In the genomic region with DNA sequence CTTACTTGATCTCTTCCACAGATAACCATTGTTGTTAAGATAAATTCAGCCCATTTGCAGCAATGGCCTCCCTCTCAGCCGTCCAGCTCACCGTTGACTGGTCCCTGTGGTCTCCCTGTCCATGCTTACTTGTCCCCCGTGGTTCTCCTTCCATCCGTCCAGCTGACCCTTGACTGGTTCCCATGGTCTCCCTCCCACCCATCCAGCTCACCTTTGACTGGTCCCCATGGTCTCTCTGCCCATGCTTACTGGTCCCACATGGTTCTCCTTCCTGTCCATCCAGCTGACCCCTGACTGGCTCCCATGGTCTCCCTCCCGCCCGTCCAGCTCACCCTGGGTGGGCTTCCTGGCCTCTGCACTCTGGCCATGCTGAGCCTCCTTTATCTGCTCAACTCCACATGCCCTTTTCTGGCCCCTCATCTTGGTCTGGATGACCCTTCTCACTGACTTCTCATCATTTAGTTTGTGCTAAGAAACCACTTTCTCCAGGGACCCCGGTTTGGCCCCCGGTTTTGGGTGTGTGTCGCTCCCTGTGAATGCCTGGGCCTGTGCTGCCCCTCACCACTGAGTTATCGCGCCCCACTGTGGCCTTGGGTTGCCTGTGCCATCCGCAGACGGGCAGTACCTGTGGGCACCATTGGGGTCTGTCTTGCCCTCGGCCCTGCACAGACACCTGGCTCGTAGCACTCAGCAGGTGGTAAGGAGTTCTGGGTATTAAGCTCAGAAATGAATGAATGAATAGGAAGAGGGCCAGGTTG, we compare ENCODE assay signal across 1 cellular context.
TF ChIP-seq lines count a peak whose summit lies in the region.

No MANE protein-coding gene starts in this region.

TF ChIP-seq in GM23338, 12 proteins besides CTCF, POLR2A, EP300 and RAD21:
- TF ChIP-seq, protein P1, sequence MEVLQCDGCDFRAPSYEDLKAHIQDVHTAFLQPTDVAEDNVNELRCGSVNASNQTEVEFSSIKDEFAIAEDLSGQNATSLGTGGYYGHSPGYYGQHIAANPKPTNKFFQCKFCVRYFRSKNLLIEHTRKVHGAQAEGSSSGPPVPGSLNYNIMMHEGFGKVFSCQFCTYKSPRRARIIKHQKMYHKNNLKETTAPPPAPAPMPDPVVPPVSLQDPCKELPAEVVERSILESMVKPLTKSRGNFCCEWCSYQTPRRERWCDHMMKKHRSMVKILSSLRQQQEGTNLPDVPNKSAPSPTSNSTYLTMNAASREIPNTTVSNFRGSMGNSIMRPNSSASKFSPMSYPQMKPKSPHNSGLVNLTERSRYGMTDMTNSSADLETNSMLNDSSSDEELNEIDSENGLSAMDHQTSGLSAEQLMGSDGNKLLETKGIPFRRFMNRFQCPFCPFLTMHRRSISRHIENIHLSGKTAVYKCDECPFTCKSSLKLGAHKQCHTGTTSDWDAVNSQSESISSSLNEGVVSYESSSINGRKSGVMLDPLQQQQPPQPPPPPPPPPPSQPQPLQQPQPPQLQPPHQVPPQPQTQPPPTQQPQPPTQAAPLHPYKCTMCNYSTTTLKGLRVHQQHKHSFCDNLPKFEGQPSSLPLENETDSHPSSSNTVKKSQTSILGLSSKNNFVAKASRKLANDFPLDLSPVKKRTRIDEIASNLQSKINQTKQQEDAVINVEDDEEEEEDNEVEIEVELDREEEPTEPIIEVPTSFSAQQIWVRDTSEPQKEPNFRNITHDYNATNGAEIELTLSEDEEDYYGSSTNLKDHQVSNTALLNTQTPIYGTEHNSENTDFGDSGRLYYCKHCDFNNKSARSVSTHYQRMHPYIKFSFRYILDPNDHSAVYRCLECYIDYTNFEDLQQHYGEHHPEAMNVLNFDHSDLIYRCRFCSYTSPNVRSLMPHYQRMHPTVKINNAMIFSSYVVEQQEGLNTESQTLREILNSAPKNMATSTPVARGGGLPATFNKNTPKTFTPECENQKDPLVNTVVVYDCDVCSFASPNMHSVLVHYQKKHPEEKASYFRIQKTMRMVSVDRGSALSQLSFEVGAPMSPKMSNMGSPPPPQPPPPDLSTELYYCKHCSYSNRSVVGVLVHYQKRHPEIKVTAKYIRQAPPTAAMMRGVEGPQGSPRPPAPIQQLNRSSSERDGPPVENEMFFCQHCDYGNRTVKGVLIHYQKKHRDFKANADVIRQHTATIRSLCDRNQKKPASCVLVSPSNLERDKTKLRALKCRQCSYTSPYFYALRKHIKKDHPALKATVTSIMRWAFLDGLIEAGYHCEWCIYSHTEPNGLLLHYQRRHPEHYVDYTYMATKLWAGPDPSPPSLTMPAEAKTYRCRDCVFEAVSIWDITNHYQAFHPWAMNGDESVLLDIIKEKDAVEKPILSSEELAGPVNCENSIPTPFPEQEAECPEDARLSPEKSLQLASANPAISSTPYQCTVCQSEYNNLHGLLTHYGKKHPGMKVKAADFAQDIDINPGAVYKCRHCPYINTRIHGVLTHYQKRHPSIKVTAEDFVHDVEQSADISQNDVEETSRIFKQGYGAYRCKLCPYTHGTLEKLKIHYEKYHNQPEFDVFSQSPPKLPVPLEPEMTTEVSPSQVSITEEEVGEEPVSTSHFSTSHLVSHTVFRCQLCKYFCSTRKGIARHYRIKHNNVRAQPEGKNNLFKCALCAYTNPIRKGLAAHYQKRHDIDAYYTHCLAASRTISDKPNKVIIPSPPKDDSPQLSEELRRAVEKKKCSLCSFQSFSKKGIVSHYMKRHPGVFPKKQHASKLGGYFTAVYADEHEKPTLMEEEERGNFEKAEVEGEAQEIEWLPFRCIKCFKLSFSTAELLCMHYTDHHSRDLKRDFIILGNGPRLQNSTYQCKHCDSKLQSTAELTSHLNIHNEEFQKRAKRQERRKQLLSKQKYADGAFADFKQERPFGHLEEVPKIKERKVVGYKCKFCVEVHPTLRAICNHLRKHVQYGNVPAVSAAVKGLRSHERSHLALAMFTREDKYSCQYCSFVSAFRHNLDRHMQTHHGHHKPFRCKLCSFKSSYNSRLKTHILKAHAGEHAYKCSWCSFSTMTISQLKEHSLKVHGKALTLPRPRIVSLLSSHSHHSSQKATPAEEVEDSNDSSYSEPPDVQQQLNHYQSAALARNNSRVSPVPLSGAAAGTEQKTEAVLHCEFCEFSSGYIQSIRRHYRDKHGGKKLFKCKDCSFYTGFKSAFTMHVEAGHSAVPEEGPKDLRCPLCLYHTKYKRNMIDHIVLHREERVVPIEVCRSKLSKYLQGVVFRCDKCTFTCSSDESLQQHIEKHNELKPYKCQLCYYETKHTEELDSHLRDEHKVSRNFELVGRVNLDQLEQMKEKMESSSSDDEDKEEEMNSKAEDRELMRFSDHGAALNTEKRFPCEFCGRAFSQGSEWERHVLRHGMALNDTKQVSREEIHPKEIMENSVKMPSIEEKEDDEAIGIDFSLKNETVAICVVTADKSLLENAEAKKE (CRISPR knock-in tag; IDR thresholded peaks at IDR 0.05): no peak
- TF ChIP-seq EZH2 (IDR thresholded peaks at IDR 0.05; ENCODE audit: low read depth, unreplicated experiment): no peak
- no peak for TF ChIP-seq ZNF114 (CRISPR knock-in tag; IDR thresholded peaks at IDR 0.05)
- TF ChIP-seq ZNF331 (CRISPR knock-in tag; IDR thresholded peaks at IDR 0.05; ENCODE audit: low read depth): no peak
- no peak for TF ChIP-seq EZH2phosphoT487 (IDR thresholded peaks at IDR 0.05; ENCODE audit: unreplicated experiment)
- TF ChIP-seq POLR2AphosphoS5 (IDR thresholded peaks at IDR 0.05; ENCODE audit: low read depth): no peak
- TF ChIP-seq, protein P2, sequence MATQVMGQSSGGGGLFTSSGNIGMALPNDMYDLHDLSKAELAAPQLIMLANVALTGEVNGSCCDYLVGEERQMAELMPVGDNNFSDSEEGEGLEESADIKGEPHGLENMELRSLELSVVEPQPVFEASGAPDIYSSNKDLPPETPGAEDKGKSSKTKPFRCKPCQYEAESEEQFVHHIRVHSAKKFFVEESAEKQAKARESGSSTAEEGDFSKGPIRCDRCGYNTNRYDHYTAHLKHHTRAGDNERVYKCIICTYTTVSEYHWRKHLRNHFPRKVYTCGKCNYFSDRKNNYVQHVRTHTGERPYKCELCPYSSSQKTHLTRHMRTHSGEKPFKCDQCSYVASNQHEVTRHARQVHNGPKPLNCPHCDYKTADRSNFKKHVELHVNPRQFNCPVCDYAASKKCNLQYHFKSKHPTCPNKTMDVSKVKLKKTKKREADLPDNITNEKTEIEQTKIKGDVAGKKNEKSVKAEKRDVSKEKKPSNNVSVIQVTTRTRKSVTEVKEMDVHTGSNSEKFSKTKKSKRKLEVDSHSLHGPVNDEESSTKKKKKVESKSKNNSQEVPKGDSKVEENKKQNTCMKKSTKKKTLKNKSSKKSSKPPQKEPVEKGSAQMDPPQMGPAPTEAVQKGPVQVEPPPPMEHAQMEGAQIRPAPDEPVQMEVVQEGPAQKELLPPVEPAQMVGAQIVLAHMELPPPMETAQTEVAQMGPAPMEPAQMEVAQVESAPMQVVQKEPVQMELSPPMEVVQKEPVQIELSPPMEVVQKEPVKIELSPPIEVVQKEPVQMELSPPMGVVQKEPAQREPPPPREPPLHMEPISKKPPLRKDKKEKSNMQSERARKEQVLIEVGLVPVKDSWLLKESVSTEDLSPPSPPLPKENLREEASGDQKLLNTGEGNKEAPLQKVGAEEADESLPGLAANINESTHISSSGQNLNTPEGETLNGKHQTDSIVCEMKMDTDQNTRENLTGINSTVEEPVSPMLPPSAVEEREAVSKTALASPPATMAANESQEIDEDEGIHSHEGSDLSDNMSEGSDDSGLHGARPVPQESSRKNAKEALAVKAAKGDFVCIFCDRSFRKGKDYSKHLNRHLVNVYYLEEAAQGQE (IDR thresholded peaks at IDR 0.05; ENCODE audit: unreplicated experiment): no peak
- TF ChIP-seq CREB1 (CRISPR knock-in tag; IDR thresholded peaks at IDR 0.05; ENCODE audit: low read depth): no peak
- TF ChIP-seq STAT1 (IDR thresholded peaks at IDR 0.05; ENCODE audit: unreplicated experiment): no peak
- no peak for TF ChIP-seq JUNB (IDR thresholded peaks at IDR 0.05; ENCODE audit: unreplicated experiment)
- no peak for TF ChIP-seq NANOG (IDR thresholded peaks at IDR 0.05; ENCODE audit: borderline replicate concordance)
- TF ChIP-seq, protein P3, sequence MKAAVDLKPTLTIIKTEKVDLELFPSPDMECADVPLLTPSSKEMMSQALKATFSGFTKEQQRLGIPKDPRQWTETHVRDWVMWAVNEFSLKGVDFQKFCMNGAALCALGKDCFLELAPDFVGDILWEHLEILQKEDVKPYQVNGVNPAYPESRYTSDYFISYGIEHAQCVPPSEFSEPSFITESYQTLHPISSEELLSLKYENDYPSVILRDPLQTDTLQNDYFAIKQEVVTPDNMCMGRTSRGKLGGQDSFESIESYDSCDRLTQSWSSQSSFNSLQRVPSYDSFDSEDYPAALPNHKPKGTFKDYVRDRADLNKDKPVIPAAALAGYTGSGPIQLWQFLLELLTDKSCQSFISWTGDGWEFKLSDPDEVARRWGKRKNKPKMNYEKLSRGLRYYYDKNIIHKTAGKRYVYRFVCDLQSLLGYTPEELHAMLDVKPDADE (IDR thresholded peaks at IDR 0.05): no peak
